18 cellular contexts compared by ENCODE assay signal in genomic region chr7:99665312-99665759, GRCh38. TPM values are rescaled to one million over a fixed set of nuclear protein-coding genes. Genes with fewer than 3 reads are reported as not detected.
DNase-seq lines count a peak whose midpoint lies in the region; ATAC-seq and TF ChIP-seq lines count a peak whose summit lies in the region.
"Had no signal": no experiment of that assay in that cellular context is flagged by ENCODE, and none has a peak within 500 bp of the region (broad histone marks: within the 10 kb centered on the region; RNA-seq: fewer than 3 reads in every experiment).

No MANE protein-coding gene starts in this region.

- no peak overlapping the region for H3K27ac Mint-ChIP-seq in T-helper 2 cell treated with Interferon-gamma antibody and Interleukin-4, amounts not matched to agents 5 μg/mL and 100 μg/mL, for 36 hours
- no peak overlapping the region for H3K27ac Mint-ChIP-seq in activated naive CD4-positive, alpha-beta T cell treated with anti-CD3 and anti-CD28 coated beads, Interleukin-2, amount 50 U/mL, for 72 hours
- no peak overlapping the region for H3K27ac Mint-ChIP-seq in activated naive CD4-positive, alpha-beta T cell treated with anti-CD3 and anti-CD28 coated beads, Interleukin-2, amount 10 ng/mL, durations not matched to agents 7 days and 5 days
- peak overlapping the region; percentile 46 for H3K27ac Mint-ChIP-seq in activated T-helper 17 cell treated with anti-CD3 and anti-CD28 coated beads, Interleukin-2, amount 50 U/mL, for 72 hours
- no peak overlapping the region for H3K27ac Mint-ChIP-seq in stimulated activated effector memory CD8-positive, alpha-beta T cell treated with anti-CD3 and anti-CD28 coated beads, Interleukin-12 subunit alpha, Interleukin-12 subunit beta, amount 100 ng/mL, for 72 hours

- no peaks in the 10 kb centered on the region for H3K27me3 Mint-ChIP-seq in T-helper 2 cell treated with Interferon-gamma antibody and Interleukin-4, amounts not matched to agents 5 μg/mL and 100 μg/mL, for 36 hours (ENCODE audit: low read depth)
- no peaks in the 10 kb centered on the region for H3K27me3 Mint-ChIP-seq in activated naive CD4-positive, alpha-beta T cell treated with anti-CD3 and anti-CD28 coated beads, Interleukin-2, amount 10 ng/mL, durations not matched to agents 7 days and 5 days
- no peaks in the 10 kb centered on the region for H3K27me3 Mint-ChIP-seq in activated T-helper 17 cell treated with anti-CD3 and anti-CD28 coated beads, Interleukin-2, amount 50 U/mL, for 72 hours

- DNase-seq in T-helper 2 cell treated with Interferon-gamma antibody and Interleukin-4, amounts not matched to agents 5 μg/mL and 100 μg/mL, for 36 hours (ENCODE audit: low spot score): peak; percentile 9
- DNase-seq in T-helper 2 cell (no peak), HEK293T (ENCODE audit: extremely low spot score) (no peak)
- DNase-seq in activated naive CD4-positive, alpha-beta T cell treated with anti-CD3 and anti-CD28 coated beads, Interleukin-2, amount 50 U/mL, for 72 hours (ENCODE audit: low spot score in 2 of 2): no peak
- no peak for DNase-seq in activated naive CD4-positive, alpha-beta T cell treated with anti-CD3 and anti-CD28 coated beads, Interleukin-2, amount 10 ng/mL, durations not matched to agents 7 days and 5 days
- DNase-seq in stimulated activated effector memory CD8-positive, alpha-beta T cell treated with anti-CD3 and anti-CD28 coated beads, Interleukin-12 subunit alpha, Interleukin-12 subunit beta, amount 100 ng/mL, for 72 hours (ENCODE audit: low spot score in 2 of 2): no peak
- DNase-seq in effector CD8-positive, alpha-beta T cell (lab: John Stamatoyannopoulos, UW): no peak
- DNase-seq: DMS 273 treated with DMSO at 0.1 percent for 48 hours, DND-41, NCI-H1417 treated with DMSO at 0.1 percent for 48 hours, NCI-H1930, NCI-H345, NCI-H524 treated with DMSO at 0.1 percent for 48 hours, PC-3, RPMI8226 had no signal

- peak; percentile 79 to 93 for ATAC-seq in activated naive CD4-positive, alpha-beta T cell treated with anti-CD3 and anti-CD28 coated beads, Interleukin-2, amount 50 U/mL, for 72 hours
- peak; percentile 98 for ATAC-seq in activated T-helper 17 cell treated with anti-CD3 and anti-CD28 coated beads, Interleukin-2, amount 50 U/mL, for 72 hours (replicated peaks)
- ATAC-seq in stimulated activated effector memory CD8-positive, alpha-beta T cell treated with anti-CD3 and anti-CD28 coated beads, Interleukin-12 subunit alpha, Interleukin-12 subunit beta, amount 100 ng/mL, for 72 hours: peak; percentile 99
- ATAC-seq: PC-3 had no signal

- peaks cover 30% of the 10 kb centered on the region for H3K36me3 Mint-ChIP-seq in T-helper 2 cell treated with Interferon-gamma antibody and Interleukin-4, amounts not matched to agents 5 μg/mL and 100 μg/mL, for 36 hours (ENCODE audit: low read depth)
- peaks cover 2 to 25% of the 10 kb centered on the region in 2 donors for H3K36me3 Mint-ChIP-seq in activated naive CD4-positive, alpha-beta T cell treated with anti-CD3 and anti-CD28 coated beads, Interleukin-2, amount 50 U/mL, for 72 hours
- H3K36me3 Mint-ChIP-seq in activated naive CD4-positive, alpha-beta T cell treated with anti-CD3 and anti-CD28 coated beads, Interleukin-2, amount 10 ng/mL, durations not matched to agents 7 days and 5 days: peaks cover 15% of the 10 kb centered on the region
- peaks cover 37% of the 10 kb centered on the region for H3K36me3 Mint-ChIP-seq in activated T-helper 17 cell treated with anti-CD3 and anti-CD28 coated beads, Interleukin-2, amount 50 U/mL, for 72 hours (ENCODE audit: low read depth)
- H3K36me3 Mint-ChIP-seq in stimulated activated effector memory CD8-positive, alpha-beta T cell treated with anti-CD3 and anti-CD28 coated beads, Interleukin-12 subunit alpha, Interleukin-12 subunit beta, amount 100 ng/mL, for 72 hours: peaks cover 9% of the 10 kb centered on the region

- POLR2A ChIA-PET in HEK293T (lab: Yijun Ruan, JAX): no interaction called here

- H3K9me3 Mint-ChIP-seq in T-helper 2 cell treated with Interferon-gamma antibody and Interleukin-4, amounts not matched to agents 5 μg/mL and 100 μg/mL, for 36 hours: peaks cover 10% of the 10 kb centered on the region
- H3K9me3 Mint-ChIP-seq in activated naive CD4-positive, alpha-beta T cell treated with anti-CD3 and anti-CD28 coated beads, Interleukin-2, amount 50 U/mL, for 72 hours: peaks cover 0 to 4% of the 10 kb centered on the region in 2 donors
- peaks cover 2% of the 10 kb centered on the region for H3K9me3 Mint-ChIP-seq in activated naive CD4-positive, alpha-beta T cell treated with anti-CD3 and anti-CD28 coated beads, Interleukin-2, amount 10 ng/mL, durations not matched to agents 7 days and 5 days
- no peaks in the 10 kb centered on the region for H3K9me3 Mint-ChIP-seq in activated T-helper 17 cell treated with anti-CD3 and anti-CD28 coated beads, Interleukin-2, amount 50 U/mL, for 72 hours
- H3K9me3 Mint-ChIP-seq in stimulated activated effector memory CD8-positive, alpha-beta T cell treated with anti-CD3 and anti-CD28 coated beads, Interleukin-12 subunit alpha, Interleukin-12 subunit beta, amount 100 ng/mL, for 72 hours: no peaks in the 10 kb centered on the region

- H3K4me1 Mint-ChIP-seq in T-helper 2 cell treated with Interferon-gamma antibody and Interleukin-4, amounts not matched to agents 5 μg/mL and 100 μg/mL, for 36 hours (ENCODE audit: low read depth): no peaks in the 10 kb centered on the region
- H3K4me1 Mint-ChIP-seq in activated naive CD4-positive, alpha-beta T cell treated with anti-CD3 and anti-CD28 coated beads, Interleukin-2, amount 10 ng/mL, durations not matched to agents 7 days and 5 days: no peaks in the 10 kb centered on the region
- H3K4me1 Mint-ChIP-seq in activated T-helper 17 cell treated with anti-CD3 and anti-CD28 coated beads, Interleukin-2, amount 50 U/mL, for 72 hours: peaks cover 6% of the 10 kb centered on the region
- no peaks in the 10 kb centered on the region for H3K4me1 Mint-ChIP-seq in stimulated activated effector memory CD8-positive, alpha-beta T cell treated with anti-CD3 and anti-CD28 coated beads, Interleukin-12 subunit alpha, Interleukin-12 subunit beta, amount 100 ng/mL, for 72 hours

- H3K4me3 Mint-ChIP-seq in T-helper 2 cell treated with Interferon-gamma antibody and Interleukin-4, amounts not matched to agents 5 μg/mL and 100 μg/mL, for 36 hours: no peak overlapping the region
- no peak overlapping the region for H3K4me3 Mint-ChIP-seq in activated naive CD4-positive, alpha-beta T cell treated with anti-CD3 and anti-CD28 coated beads, Interleukin-2, amount 10 ng/mL, durations not matched to agents 7 days and 5 days
- no peak overlapping the region for H3K4me3 Mint-ChIP-seq in activated T-helper 17 cell treated with anti-CD3 and anti-CD28 coated beads, Interleukin-2, amount 50 U/mL, for 72 hours
- H3K4me3 Mint-ChIP-seq in stimulated activated effector memory CD8-positive, alpha-beta T cell treated with anti-CD3 and anti-CD28 coated beads, Interleukin-12 subunit alpha, Interleukin-12 subunit beta, amount 100 ng/mL, for 72 hours: no peak overlapping the region
- H3K4me3 Mint-ChIP-seq: CD14-positive monocyte had no signal

- CTCF ChIA-PET in activated naive CD4-positive, alpha-beta T cell treated with anti-CD3 and anti-CD28 coated beads, Interleukin-2, amount 10 ng/mL, durations not matched to agents 7 days and 5 days (lab: Charles Lee): no interaction called here
- CTCF ChIA-PET in HEK293T (lab: Yijun Ruan, JAX): no interaction called here

TF ChIP-seq in HEK293T, 16 proteins besides CTCF, POLR2A, EP300 and RAD21:
- TF ChIP-seq FOXM1 (IDR thresholded peaks at IDR 0.05; ENCODE audit: borderline replicate concordance): no peak
- no peak for TF ChIP-seq BHLHE40 (IDR thresholded peaks at IDR 0.05; ENCODE audit: borderline replicate concordance)
- no peak for TF ChIP-seq SUZ12 (IDR thresholded peaks at IDR 0.05)

RNA-seq across cellular contexts. Expression of gene CYP3A5, which starts 14.5 kb away (rescaled TPM):
- total RNA-seq in activated naive CD4-positive, alpha-beta T cell treated with anti-CD3 and anti-CD28 coated beads, Interleukin-2, amount 50 U/mL, for 72 hours: under 1 TPM in 1 of 2 donors, not detected in 1; 0.41 TPM
- total RNA-seq in activated T-helper 17 cell treated with anti-CD3 and anti-CD28 coated beads, Interleukin-2, amount 50 U/mL, for 72 hours: under 1 TPM in 1 of 2 donors, not detected in 1; 0.15 TPM
- total RNA-seq: G401, PC-3 had no signal

RNA-seq across cellular contexts. Expression of gene ZSCAN25, which starts 48.6 kb away (rescaled TPM):
- 10 to 100 TPM; 30.7 to 31.8 TPM for total RNA-seq in activated naive CD4-positive, alpha-beta T cell treated with anti-CD3 and anti-CD28 coated beads, Interleukin-2, amount 50 U/mL, for 72 hours
- total RNA-seq in activated T-helper 17 cell treated with anti-CD3 and anti-CD28 coated beads, Interleukin-2, amount 50 U/mL, for 72 hours: 10 to 100 TPM; 25.0 to 58.4 TPM
